ENCODE assay signal across 17 cellular contexts in genomic region chr18:11992096-11992785, GRCh38. TPM values are rescaled to one million over a fixed set of nuclear protein-coding genes. Genes with fewer than 3 reads are reported as not detected.
DNase-seq lines count a peak whose midpoint lies in the region; ATAC-seq, FAIRE-seq and TF ChIP-seq lines count a peak whose summit lies in the region.
"Had no signal": no experiment of that assay in that cellular context is flagged by ENCODE, and none has a peak within 500 bp of the region (broad histone marks: within the 10 kb centered on the region; RNA-seq: fewer than 3 reads in every experiment).

No MANE protein-coding gene starts in this region.

- FAIRE-seq in H1 (lab: Jason Lieb, UNC) = no peak
- FAIRE-seq: H54 had no signal

- H3K9me3 Mint-ChIP-seq in osteocyte (ENCODE audit: unreplicated experiment) = no peaks in the 10 kb centered on the region
- H3K9me3 Mint-ChIP-seq: IgD-negative memory B cell had no signal

- no peak overlapping the region for H3K4me3 Mint-ChIP-seq in osteocyte (ENCODE audit: unreplicated experiment)
- H3K4me3 Mint-ChIP-seq: IgD-negative memory B cell had no signal

- H2AK5ac ChIP-seq in H1 (ENCODE audit: low read depth, low read length) = no peak overlapping the region

- no peak overlapping the region for H4K5ac ChIP-seq in H1 (ENCODE audit: insufficient read length, low read depth, low read length)

- H3K4ac ChIP-seq in H1 (replicated peaks; ENCODE audit: insufficient read length, low read depth, low read length) = no peak overlapping the region

- H3K4me3 ChIP-seq in H1 (ENCODE audit: extremely low read depth in 1 of 4, insufficient read depth in 2 of 4, low read depth in 3 of 4, low read length in 4 of 4) (no peak overlapping the region), left lung (no peak overlapping the region)

- H2BK5ac ChIP-seq in H1 (ENCODE audit: low read depth, low read length) = 0 out of 2 replicates have a peak overlapping the region, but pooled peaks have one; percentile 6

- H3K4me1 ChIP-seq in H1 (replicated peaks in 1 of 4; ENCODE audit: control insufficient read depth in 3 of 4, insufficient read depth in 4 of 4, low read length in 3 of 4) (peaks cover 13 to 30% (median 19%) of the 10 kb centered on the region in 4 experiments), left lung (peaks cover 21 to 54% of the 10 kb centered on the region in 2 donors)

- no peak for TF ChIP-seq POLR2A in H1 (IDR thresholded peaks at IDR 0.05; ENCODE audit: control extremely low read depth in 1 of 2, low read depth in 2 of 2, low read length in 2 of 2)

- no peak overlapping the region for H3K4me2 ChIP-seq in H1 (ENCODE audit: insufficient read depth in 1 of 2, low read depth in 2 of 2, low read length in 2 of 2)

- H2BK120ac ChIP-seq in H1 (replicated peaks; ENCODE audit: low read depth, low read length) = no peak overlapping the region

- H3K56ac ChIP-seq in H1 (replicated peaks; ENCODE audit: insufficient read length, low read depth, low read length) = no peak overlapping the region

- H2BK12ac ChIP-seq in H1 (ENCODE audit: low read depth, low read length) = no peak overlapping the region

- in situ Hi-C loops in Caki2 (cut with HindIII; ENCODE audit: low pct_unique_long_range_greater_than_20kb, low sequenced_read_pairs) = no loop called here

- intact Hi-C loops in left lung (cut with DNase I) = no loop called here

- H3K9me3 ChIP-seq in H1 (ENCODE audit: insufficient read depth in 2 of 2, low read depth in 1 of 2, low read length in 1 of 2) (no peaks in the 10 kb centered on the region), left lung (no peaks in the 10 kb centered on the region)
- H3K9me3 ChIP-seq: Caco-2 had no signal

- DNase-seq in Caki2 (ENCODE audit: low read depth) (peak; percentile 85), H1 (ENCODE audit: low read depth in 1 of 2, low spot score in 2 of 2) (no peak), left lung (peak; percentile 9 to 37), renal cortical epithelial cell (ENCODE audit: low read depth) (peak; percentile 88), middle frontal gyrus (ENCODE audit: extremely low spot score, low spot score) (no peak), osteocyte (ENCODE audit: extremely low spot score, unreplicated experiment) (no peak), NCI-H748 treated with DMSO at 0.1 percent for 48 hours (lab: John Stamatoyannopoulos, UW) (no peak)
- no peak for DNase-seq in effector CD4-positive, alpha-beta T cell
- DNase-seq: AML-193; Caco-2; NCI-H1436; NCI-H2029 treated with DMSO at 0.1 percent for 48 hours; NCI-H524; NK-92 treated with Interleukin-12 subunit alpha and Interleukin-12 subunit beta, amount 100 ng/mL, for 24 hours; OCI-M1 had no signal

- WGBS in H1 (ENCODE audit: extremely low coverage in 1 of 2, insufficient coverage in 1 of 2, insufficient read length in 1 of 2, insufficient replicate concordance in 2 of 2, low coverage in 1 of 2, low lambda C conversion rate in 2 of 2, missing lambda C conversion rate in 1 of 2), 2 experiments = 88% methylated on average over 12 of the region's 12 CpGs; no CpG with 5 or more reads in 1 of the 2 experiments

- H2BK20ac ChIP-seq in H1 (ENCODE audit: low read length) = no peak overlapping the region

- H2BK15ac ChIP-seq in H1 (ENCODE audit: low read length) = 0 out of 2 replicates have a peak overlapping the region, but pooled peaks have one; percentile 18

- no peak for ATAC-seq in left lung

- H3K79me1 ChIP-seq in H1 (ENCODE audit: low read depth, low read length) = peaks cover 37% of the 10 kb centered on the region

- H3K14ac ChIP-seq in H1 (ENCODE audit: insufficient read length) = no peak overlapping the region

- POLR2A ChIA-PET in H1 (lab: Charles Lee; ENCODE audit: partially characterized antibody) = interaction anchor here (0.6 to 10.4 kb wide), 6 partner anchors 10 to 335 kb away, joined by 3 to 100 read pairs (median 4); partner anchors contain the start of gene IMPA2

- H3K27ac Mint-ChIP-seq in osteocyte (ENCODE audit: unreplicated experiment) = no peak overlapping the region

- peaks cover 6 to 94% of the 10 kb centered on the region in 2 experiments for H3K79me2 ChIP-seq in H1 (ENCODE audit: control insufficient read depth in 1 of 2, insufficient read depth in 2 of 2, low read length in 2 of 2)

- no peak overlapping the region for H3K23ac ChIP-seq in H1 (ENCODE audit: insufficient read length)

- no peak overlapping the region for H3K9ac ChIP-seq in H1 (replicated peaks in 1 of 4; ENCODE audit: extremely low read depth in 1 of 4, low read depth in 3 of 4, low read length in 3 of 4)

- peaks cover 4% of the 10 kb centered on the region; the same call in 1 of the 2 replicates for H3K23me2 ChIP-seq in H1 (ENCODE audit: low read depth, low read length)

- H4K20me1 ChIP-seq in H1 (replicated peaks in 1 of 2; ENCODE audit: control insufficient read depth in 1 of 2, insufficient read depth in 2 of 2, low read length in 2 of 2) = peaks cover 19 to 41% of the 10 kb centered on the region in 2 experiments

- no peak for TF ChIP-seq CTCF in H1 (IDR thresholded peaks at IDR 0.05; ENCODE audit: control extremely low read depth in 1 of 3, insufficient read depth in 1 of 3, low read depth in 1 of 3, low read length in 3 of 3)
- TF ChIP-seq CTCF in left lung (IDR thresholded peaks at IDR 0.05) = no peak
- TF ChIP-seq CTCF in osteocyte (IDR thresholded peaks at IDR 0.05) = no peak

- H3K27me3 Mint-ChIP-seq in osteocyte (ENCODE audit: unreplicated experiment) = no peaks in the 10 kb centered on the region
- H3K27me3 Mint-ChIP-seq: IgD-negative memory B cell had no signal

- H4K8ac ChIP-seq in H1 (ENCODE audit: extremely low read depth, insufficient read depth, low read length) = no peak overlapping the region

- no peak overlapping the region for H2AFZ ChIP-seq in H1 (ENCODE audit: low read length)

- H3K36me3 ChIP-seq in H1 (ENCODE audit: control insufficient read depth in 2 of 4, insufficient read depth in 4 of 4, low read length in 3 of 4) (no peaks in the 10 kb centered on the region), left lung (no peaks in the 10 kb centered on the region)

- H3K18ac ChIP-seq in H1 (ENCODE audit: extremely low read depth, low read length) = no peak overlapping the region

- H4K91ac ChIP-seq in H1 (replicated peaks; ENCODE audit: insufficient read length, low read length) = no peak overlapping the region

- no peak for TF ChIP-seq RAD21 in H1 (IDR thresholded peaks at IDR 0.05 in 1 of 2, conservative IDR thresholded peaks at IDR 0.05 in 1 of 2; ENCODE audit: low read depth in 2 of 2, low read length in 2 of 2)

- CTCF ChIA-PET in H1 (lab: Charles Lee; ENCODE audit: partially characterized antibody) = interaction anchor here (0.7 to 12.5 kb wide), 8 partner anchors 9 to 336 kb away, joined by 3 to 471 read pairs (median 29); no protein-coding TSS in a partner anchor

- no peak overlapping the region; the same call in 1 of the 2 replicates for H3K27ac ChIP-seq in H1 (ENCODE audit: low read depth, low read length)
- no peak overlapping the region for H3K27ac ChIP-seq in left lung

- H3K27me3 ChIP-seq in H1 (replicated peaks in 1 of 4; ENCODE audit: control insufficient read depth in 3 of 4, extremely low read depth in 1 of 4, insufficient read depth in 3 of 4, low read length in 3 of 4) = no peaks in the 10 kb centered on the region
- H3K27me3 ChIP-seq in left lung = no peaks in the 10 kb centered on the region

- H3K36me3 Mint-ChIP-seq in osteocyte (ENCODE audit: unreplicated experiment) = no peaks in the 10 kb centered on the region

- no peak for TF ChIP-seq EP300 in H1 (IDR thresholded peaks at IDR 0.05; ENCODE audit: borderline replicate concordance in 1 of 2, low read depth in 2 of 2, low read length in 2 of 2)

- H3K4me1 Mint-ChIP-seq in osteocyte (ENCODE audit: unreplicated experiment) = peaks cover 32% of the 10 kb centered on the region

TF ChIP-seq in H1, 55 proteins besides CTCF, POLR2A, EP300 and RAD21 (continues in another document):
- TF ChIP-seq CREB1 (IDR thresholded peaks at IDR 0.05) (no peak), KDM5A (IDR thresholded peaks at IDR 0.05; ENCODE audit: low read length) (no peak), NRF1 (IDR thresholded peaks at IDR 0.05; ENCODE audit: low read depth, low read length) (no peak), SIX5 (IDR thresholded peaks at IDR 0.05; ENCODE audit: low read depth, low read length) (no peak), CTBP2 (IDR thresholded peaks at IDR 0.05; ENCODE audit: borderline replicate concordance, insufficient read depth, insufficient read length, low read length) (no peak), RBBP5 (IDR thresholded peaks at IDR 0.05; ENCODE audit: borderline replicate concordance, low read depth, low read length) (no peak), SIRT6 (IDR thresholded peaks at IDR 0.05; ENCODE audit: low read length) (no peak), ATF2 (IDR thresholded peaks at IDR 0.05; ENCODE audit: low read length) (no peak), SAP30 (IDR thresholded peaks at IDR 0.05; ENCODE audit: insufficient read depth, insufficient replicate concordance, low read length) (no peak)

RNA-seq across cellular contexts. Expression of gene IMPA2, which starts 10.9 kb away (rescaled TPM):
- total RNA-seq in Caki2 (2014; rRNA removed; shearing (Covaris generic); ENCODE audit: low replicate concordance) = 339 and 379 TPM in 2 replicates
- 135 and 140 TPM in 2 replicates for total RNA-seq in H1 (2021; fragmentation: NEBNext Ultra II Directional; extraction: Animal tissue kit (Norgen Biotek cat#: 25700))
- 102 and 146 TPM in 2 replicates for polyA plus RNA-seq in H1 (2011; rRNA removed)
- 83.6 TPM for polyA plus RNA-seq in H1 (2011; cell fraction: cytosol; rRNA removed)
- 162 TPM for polyA plus RNA-seq in H1 (2011; cell fraction: nucleus; rRNA removed)
- 132 to 157 TPM (median 152 TPM) in 4 replicates for polyA plus RNA-seq in H1 (2012, experiment 1 of 2)
- 207 TPM for polyA plus RNA-seq in H1 (2012, experiment 2 of 2)
- 90.4 TPM for polyA plus RNA-seq in H1 (2013, experiment 1 of 2)
- 90.8 TPM for polyA plus RNA-seq in H1 (2013, experiment 2 of 2)
- 46.3 and 73.7 TPM in 2 replicates for polyA minus RNA-seq in H1 (2011; rRNA and poly(A)+ RNA removed)
- 42.6 TPM for polyA minus RNA-seq in H1 (2011; cell fraction: cytosol; rRNA and poly(A)+ RNA removed)
- 46.7 TPM for polyA minus RNA-seq in H1 (2011; cell fraction: nucleus; rRNA and poly(A)+ RNA removed)
- total RNA-seq in left lung (10 to 100 TPM; 62.2 to 92.5 TPM), renal cortical epithelial cell (32.1 and 123 TPM in 2 replicates), osteocyte (9.0 and 9.2 TPM in 2 replicates)

Comparison
In these comparisons a context has a peak if more than half of its experiments do, and no peak if none do; other contexts are left out.
1. DNase-seq: peak in Caki2 (single experiment), left lung (2 of 2) and renal cortical epithelial cell (single experiment); none in H1 (0 of 2), effector CD4-positive, alpha-beta T cell (single experiment), middle frontal gyrus (single experiment), osteocyte (single experiment) and NCI-H748 treated with DMSO at 0.1 percent for 48 hours (single experiment).